ENCODE assay signal across 10 cellular contexts in genomic region chr1:27727126-27727525, GRCh38. TPM values are rescaled to one million over a fixed set of nuclear protein-coding genes. Genes with fewer than 3 reads are reported as not detected.
DNase-seq lines count a peak whose midpoint lies in the region; ATAC-seq and TF ChIP-seq lines count a peak whose summit lies in the region.
"Had no signal": no experiment of that assay in that cellular context is flagged by ENCODE, and none has a peak within 500 bp of the region (broad histone marks: within the 10 kb centered on the region; RNA-seq: fewer than 3 reads in every experiment).

No MANE protein-coding gene starts in this region.

- peak overlapping the region in 1 of 2 experiments; percentile 89; a peak in 1 of 4 replicates for H3K4me3 ChIP-seq in SK-N-SH (ENCODE audit: low read depth in 2 of 2, low read length in 1 of 2)
- peak overlapping the region; percentile 80; the same call in 1 of the 2 replicates for H3K4me3 ChIP-seq in PC-3 (ENCODE audit: low read length)
- peak overlapping the region; percentile 78 for H3K4me3 ChIP-seq in epithelial cell of esophagus (ENCODE audit: low read length)
- peak overlapping the region; percentile 72 for H3K4me3 ChIP-seq in skeletal muscle cell (ENCODE audit: low read depth, low read length)

- no peak for TF ChIP-seq EP300 in SK-N-SH (IDR thresholded peaks at IDR 0.05; ENCODE audit: borderline replicate concordance in 1 of 2, low read depth in 1 of 2, low read length in 1 of 2)

- 81% methylated on average over 3 of the region's 3 CpGs for WGBS in SK-N-SH (ENCODE audit: low lambda C conversion rate)

- peaks cover 0 to 16% of the 10 kb centered on the region in 2 experiments for H3K36me3 ChIP-seq in SK-N-SH (replicated peaks in 1 of 2; ENCODE audit: control insufficient read depth in 1 of 2, insufficient read depth in 2 of 2, low read length in 1 of 2)
- no peaks in the 10 kb centered on the region for H3K36me3 ChIP-seq in PC-3 (ENCODE audit: low read depth, low read length)

- peak overlapping the region; percentile 93; the same call in 1 of the 2 replicates for H3K9ac ChIP-seq in SK-N-SH
- peak overlapping the region; percentile 87; the same call in 1 of the 2 replicates for H3K9ac ChIP-seq in PC-3 (ENCODE audit: low read length)

- H3K9me2 ChIP-seq in SK-N-SH (no peaks in the 10 kb centered on the region), PC-3 (replicated peaks; ENCODE audit: low read length) (no peaks in the 10 kb centered on the region)

- POLR2A ChIA-PET in SK-N-SH (lab: Yijun Ruan, JAX) (interaction anchor here (0.6 kb wide), 1 partner anchor 301 kb away, joined by 3 read pairs; no protein-coding TSS in a partner anchor), PC-3 (lab: Charles Lee; ENCODE audit: unreplicated experiment) (no interaction called here)

- ATAC-seq in SK-N-SH treated with all-trans-retinoic acid at 6 μM for 48 hours (no peak), PC-3 (no peak), HG02759 (IDR thresholded peaks at IDR 0.05; ENCODE audit: unreplicated experiment) (no peak)

- H3K4me2 ChIP-seq in SK-N-SH, result peak overlapping the region; percentile 97
- H3K4me2 ChIP-seq in PC-3 (ENCODE audit: low read length), result peak overlapping the region; percentile 96

- no peaks in the 10 kb centered on the region for H3F3A ChIP-seq in SK-N-SH (replicated peaks; ENCODE audit: insufficient read depth)
- H3F3A ChIP-seq in PC-3 (ENCODE audit: low read length, unreplicated experiment), result no peaks in the 10 kb centered on the region

- BruUV-seq in PC-3 (replicated peaks; lab: Mats Ljungman, UMichigan), result no TSS peak

- no peak for DNase-seq in SK-N-SH
- peak; percentile 17 for DNase-seq in PC-3
- DNase-seq in epithelial cell of esophagus (ENCODE audit: low read depth), result peak; percentile 39
- peak; percentile 13 for DNase-seq in skeletal muscle cell (ENCODE audit: low read depth)
- DNase-seq in NCI-H2196 treated with DMSO at 0.1 percent for 48 hours (lab: John Stamatoyannopoulos, UW; ENCODE audit: unreplicated experiment), result no peak
- DNase-seq in amniotic stem cell (lab: John Stamatoyannopoulos, UW), result no peak
- DNase-seq: activated CD8-positive, alpha-beta memory T cell treated with anti-CD3 and anti-CD28 coated beads, Interleukin-2, amount 50 U/mL, for 4 hours; NCI-H2029 had no signal

- H3K27me3 ChIP-seq in SK-N-SH (ENCODE audit: insufficient read depth), result no peaks in the 10 kb centered on the region
- H3K27me3 ChIP-seq in PC-3 (ENCODE audit: low read length), result no peaks in the 10 kb centered on the region

- H3K79me2 ChIP-seq in SK-N-SH (ENCODE audit: insufficient read depth) (peaks cover 22% of the 10 kb centered on the region), PC-3 (ENCODE audit: low read length) (peaks cover 6% of the 10 kb centered on the region; the same call in 1 of the 2 replicates)

- H3K4me1 ChIP-seq in SK-N-SH (ENCODE audit: control insufficient read depth in 1 of 2, insufficient read depth in 2 of 2, low read depth in 1 of 2, low read length in 1 of 2) (peaks cover 3 to 5% of the 10 kb centered on the region in 2 experiments; a peak in 2 of 4 replicates), PC-3 (ENCODE audit: insufficient read depth, low read length) (peaks cover 11% of the 10 kb centered on the region; the same call in 1 of the 2 replicates)

- H4K20me1 ChIP-seq in SK-N-SH (ENCODE audit: insufficient read depth), result no peaks in the 10 kb centered on the region
- H4K20me1 ChIP-seq in PC-3 (ENCODE audit: low read length), result no peaks in the 10 kb centered on the region

- H2AFZ ChIP-seq in SK-N-SH (ENCODE audit: low read depth) (peak overlapping the region; percentile 96; the same call in 1 of the 2 replicates), PC-3 (ENCODE audit: low read length) (no peak overlapping the region)

- CTCF ChIA-PET in SK-N-SH (lab: Yijun Ruan, JAX) (interaction anchor here (1.4 to 2.1 kb wide), 2 partner anchors 58 to 131 kb away, joined by 4 to 6 read pairs; no protein-coding TSS in a partner anchor), PC-3 (lab: Charles Lee) (no interaction called here)

- H3K27ac ChIP-seq in SK-N-SH (ENCODE audit: low read depth in 2 of 2, low read length in 1 of 2) (peak overlapping the region in 1 of 2 experiments; percentile 74; a peak in 2 of 4 replicates), PC-3 (ENCODE audit: low read length) (no peak overlapping the region)

- H3K9me3 ChIP-seq in SK-N-SH, result no peaks in the 10 kb centered on the region
- H3K9me3 ChIP-seq in PC-3 (ENCODE audit: low read length), result no peaks in the 10 kb centered on the region

- TF ChIP-seq RAD21 in SK-N-SH (IDR thresholded peaks at IDR 0.05; ENCODE audit: low read length), result no peak

- intact Hi-C loops in PC-3 (cut with micrococcal nuclease), result no loop called here

- TF ChIP-seq CTCF in SK-N-SH (IDR thresholded peaks at IDR 0.05) (no peak), PC-3 (conservative IDR thresholded peaks at IDR 0.05; ENCODE audit: low read depth, low read length) (no peak), epithelial cell of esophagus (IDR thresholded peaks at IDR 0.05; ENCODE audit: insufficient read depth, low read depth, low read length, missing control alignments) (no peak)

TF ChIP-seq in SK-N-SH, 30 proteins besides CTCF, POLR2A, EP300 and RAD21 (continues in another document):
- TF ChIP-seq SIN3A (IDR thresholded peaks at IDR 0.05; ENCODE audit: borderline replicate concordance, low read depth, low read length), result no peak
- no peak for TF ChIP-seq POLR2AphosphoS5 (IDR thresholded peaks at IDR 0.05; ENCODE audit: low read depth, low read length)
- no peak for TF ChIP-seq FOSL2 (IDR thresholded peaks at IDR 0.05; ENCODE audit: borderline replicate concordance, low read depth)
- no peak for TF ChIP-seq FOXM1 (IDR thresholded peaks at IDR 0.05; ENCODE audit: low read depth)
- no peak for TF ChIP-seq GATA2 (CRISPR knock-in tag; IDR thresholded peaks at IDR 0.05)
- no peak for TF ChIP-seq TAF1 (IDR thresholded peaks at IDR 0.05; ENCODE audit: borderline replicate concordance, low read depth, low read length)
- TF ChIP-seq RFX5 (IDR thresholded peaks at IDR 0.05; ENCODE audit: low read length), result no peak
- TF ChIP-seq MXI1 (IDR thresholded peaks at IDR 0.05; ENCODE audit: low read depth, low read length), result no peak

TF ChIP-seq in SK-N-SH treated with all-trans-retinoic acid at 6 μM for 48 hours, 23 proteins besides CTCF, POLR2A, EP300 and RAD21:
- no peak for TF ChIP-seq ZFP30 (CRISPR knock-in tag; IDR thresholded peaks at IDR 0.05)
- TF ChIP-seq PPARA (CRISPR knock-in tag; IDR thresholded peaks at IDR 0.05; ENCODE audit: borderline replicate concordance), result no peak
- TF ChIP-seq ISL1 (CRISPR knock-in tag; IDR thresholded peaks at IDR 0.05), result no peak
- no peak for TF ChIP-seq BACH2 (CRISPR knock-in tag; IDR thresholded peaks at IDR 0.05; ENCODE audit: borderline replicate concordance)
- no peak for TF ChIP-seq ZNF70 (CRISPR knock-in tag; IDR thresholded peaks at IDR 0.05)
- TF ChIP-seq ZC3H10 (CRISPR knock-in tag; IDR thresholded peaks at IDR 0.05), result no peak
- TF ChIP-seq OSR1 (CRISPR knock-in tag; IDR thresholded peaks at IDR 0.05), result no peak
- TF ChIP-seq ESRRG (CRISPR knock-in tag; IDR thresholded peaks at IDR 0.05), result no peak
- no peak for TF ChIP-seq ZNF565 (CRISPR knock-in tag; conservative IDR thresholded peaks at IDR 0.05; ENCODE audit: low read depth)
- TF ChIP-seq ZFP3 (CRISPR knock-in tag; IDR thresholded peaks at IDR 0.05), result no peak
- no peak for TF ChIP-seq ARNTL (CRISPR knock-in tag; IDR thresholded peaks at IDR 0.05; ENCODE audit: borderline replicate concordance, low read depth)

RNA-seq across cellular contexts. Expression of gene FAM76A, which starts 1.4 kb away (rescaled TPM):
- polyA plus RNA-seq in SK-N-SH (2012; rRNA removed), result 2.9 and 4.2 TPM in 2 replicates
- polyA plus RNA-seq in SK-N-SH (2012; cell fraction: cytosol; rRNA removed), result 2.5 and 2.6 TPM in 2 replicates
- 2.7 and 6.0 TPM in 2 replicates for polyA plus RNA-seq in SK-N-SH (2012; cell fraction: nucleus; rRNA removed)
- total RNA-seq in PC-3 (2014; rRNA removed), result 9.6 and 9.9 TPM in 2 replicates

RNA-seq across cellular contexts. Expression of gene STX12, which starts 45.9 kb away (rescaled TPM):
- 12.4 and 12.9 TPM in 2 replicates for polyA plus RNA-seq in SK-N-SH (2012; rRNA removed)
- 17.9 and 20.8 TPM in 2 replicates for polyA plus RNA-seq in SK-N-SH (2012; cell fraction: cytosol; rRNA removed)
- 13.6 and 23.4 TPM in 2 replicates for polyA plus RNA-seq in SK-N-SH (2012; cell fraction: nucleus; rRNA removed)
- 18.6 and 28.5 TPM in 2 replicates for total RNA-seq in PC-3 (2014; rRNA removed)

RNA-seq across cellular contexts. Expression of gene IFI6, which starts 55.1 kb away (rescaled TPM):
- polyA plus RNA-seq in SK-N-SH (2012; rRNA removed), result 29.0 and 35.6 TPM in 2 replicates
- polyA plus RNA-seq in SK-N-SH (2012; cell fraction: cytosol; rRNA removed), result 19.6 and 33.1 TPM in 2 replicates
- polyA plus RNA-seq in SK-N-SH (2012; cell fraction: nucleus; rRNA removed), result 13.8 and 14.8 TPM in 2 replicates
- total RNA-seq in PC-3 (2014; rRNA removed), result 15.7 and 16.5 TPM in 2 replicates

Comparison
In these comparisons a context has a peak if more than half of its experiments do, and no peak if none do; other contexts are left out.
1. DNase-seq: peak in PC-3 (single experiment), epithelial cell of esophagus (single experiment) and skeletal muscle cell (single experiment); none in SK-N-SH (single experiment), NCI-H2196 treated with DMSO at 0.1 percent for 48 hours (single experiment) and amniotic stem cell (single experiment).